In genomic region chr13:113002206-113002821, GRCh38 we compare ENCODE assay signal across 10 cellular contexts. TPM values are rescaled to one million over a fixed set of nuclear protein-coding genes. Genes with fewer than 3 reads are reported as not detected.
A peak's percentile ranks its signal among the peaks of the same experiment; 100 is the strongest.
DNase-seq lines count a peak whose midpoint lies in the region; ATAC-seq, FAIRE-seq and TF ChIP-seq lines count a peak whose summit lies in the region.
"Had no signal": no experiment of that assay in that cellular context is flagged by ENCODE, and none has a peak within 500 bp of the region (broad histone marks: within the 10 kb centered on the region; RNA-seq: fewer than 3 reads in every experiment).

No MANE protein-coding gene starts in this region.

- ATAC-seq in pancreas (peak; percentile 39 to 72 (median 64)), GM19351 (IDR thresholded peaks at IDR 0.05; ENCODE audit: unreplicated experiment) (no peak), GM18909 (IDR thresholded peaks at IDR 0.05; ENCODE audit: poor library complexity, unreplicated experiment) (no peak), GM18868 (IDR thresholded peaks at IDR 0.05; ENCODE audit: unreplicated experiment) (no peak)
- ATAC-seq: activated CD8-positive, alpha-beta T cell treated with anti-CD3 and anti-CD28 coated beads for 36 hours had no signal

- intact Hi-C loops in pancreas (cut with DNase I) = no loop called here

- peak; percentile 62 for DNase-seq in NCI-H2107 treated with DMSO at 0.1 percent for 48 hours (lab: John Stamatoyannopoulos, UW; ENCODE audit: unreplicated experiment)
- DNase-seq in coronary artery (ENCODE audit: low spot score) = no peak
- peak in 3 of 6 donors; percentile 27 to 73 (median 33) for DNase-seq in pancreas
- DNase-seq in amniotic stem cell (lab: John Stamatoyannopoulos, UW) = no peak
- DNase-seq: activated CD8-positive, alpha-beta T cell treated with anti-CD3 and anti-CD28 coated beads for 36 hours; erythroblast had no signal

- TF ChIP-seq CTCF in coronary artery (IDR thresholded peaks at IDR 0.05) (no peak), pancreas (IDR thresholded peaks at IDR 0.05) (peak in 3 of 4 donors; percentile 17 to 19 (median 18))

- FAIRE-seq in pancreas (lab: Jason Lieb, UNC) = no peak

- H3K27me3 ChIP-seq in pancreas = no peaks in the 10 kb centered on the region

- H3K9me3 ChIP-seq in ES-I3 (ENCODE audit: control insufficient read depth, insufficient read depth, low read length) (no peaks in the 10 kb centered on the region), pancreas (no peaks in the 10 kb centered on the region)

- H3K27ac ChIP-seq in coronary artery = no peak overlapping the region
- H3K27ac ChIP-seq in pancreas = peak overlapping the region in 2 of 4 donors; percentile 33 to 37

- H3K36me3 ChIP-seq in ES-I3 (ENCODE audit: insufficient read depth, low read length) (no peaks in the 10 kb centered on the region), pancreas (no peaks in the 10 kb centered on the region)

- 45 to 48% methylated on average over 14 of the region's 14 CpGs for WGBS in pancreas, 2 donors

- peak overlapping the region; percentile 22; the same call in 1 of the 2 replicates for H3K9ac ChIP-seq in ES-I3 (ENCODE audit: low read depth, low read length)

- H3K4me1 ChIP-seq in ES-I3 (ENCODE audit: insufficient read depth, low read length) = no peaks in the 10 kb centered on the region; the same call in 1 of the 2 replicates
- peaks cover 0 to 7% (median 0%) of the 10 kb centered on the region in 3 donors for H3K4me1 ChIP-seq in pancreas

- H3K4me3 ChIP-seq in coronary artery = peak overlapping the region; percentile 58
- peak overlapping the region; percentile 21 to 59 (median 36) for H3K4me3 ChIP-seq in pancreas

RNA-seq across cellular contexts. Expression of gene MCF2L, which starts 33.3 kb away (rescaled TPM):
- 10 to 100 TPM; 16.0 to 41.6 (median 20.8) TPM for total RNA-seq in pancreas
- 10 to 100 TPM; 58.2 to 83.6 TPM for polyA plus RNA-seq in pancreas

Comparison
In these comparisons a context has a peak if more than half of its experiments do, and no peak if none do; other contexts are left out.
1. ATAC-seq: peak in pancreas (4 of 4); none in GM19351 (single experiment), GM18909 (single experiment) and GM18868 (single experiment).